8 cellular contexts compared by ENCODE assay signal in the genomic region with DNA sequence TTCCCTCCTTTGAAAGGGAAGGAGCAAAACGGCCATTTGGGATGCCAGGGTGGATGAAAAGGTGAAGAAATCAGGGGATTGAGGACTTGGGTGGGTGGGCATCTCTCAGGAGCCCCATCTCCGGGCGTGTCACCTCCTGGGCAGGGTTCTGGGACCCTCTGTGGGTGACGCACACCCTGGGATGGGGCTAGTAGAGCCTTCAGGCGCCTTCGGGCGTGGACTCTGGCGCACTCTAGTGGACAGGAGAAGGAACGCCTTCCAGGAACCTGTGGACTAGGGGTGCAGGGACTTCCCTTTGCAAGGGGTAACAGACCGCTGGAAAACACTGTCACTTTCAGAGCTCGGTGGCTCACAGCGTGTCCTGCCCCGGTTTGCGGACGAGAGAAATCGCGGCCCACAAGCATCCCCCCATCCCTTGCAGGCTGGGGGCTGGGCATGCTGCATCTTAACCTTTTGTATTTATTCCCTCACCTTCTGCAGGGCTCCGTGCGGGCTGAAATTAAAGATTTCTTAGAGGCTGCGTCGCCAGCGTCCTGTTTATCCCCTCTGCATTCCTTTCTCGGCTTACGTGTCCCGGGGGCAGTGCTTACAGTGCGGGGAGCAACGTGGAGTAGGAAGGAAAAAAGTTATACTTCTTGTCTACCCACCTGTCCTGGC. TPM values are rescaled to one million over a fixed set of nuclear protein-coding genes. Genes with fewer than 3 reads are reported as not detected.
DNase-seq lines count a peak whose midpoint lies in the region; ATAC-seq and TF ChIP-seq lines count a peak whose summit lies in the region.

No MANE protein-coding gene starts in this region.

- no peaks in the 10 kb centered on the region for H3K4me1 ChIP-seq in GM23248 (ENCODE audit: insufficient read depth)

- H3K79me2 ChIP-seq in GM23248 (ENCODE audit: insufficient read depth) = no peaks in the 10 kb centered on the region

- CTCF ChIA-PET in AG04450 (lab: Charles Lee) = interaction anchor here (0.6 to 1.9 kb wide), 9 partner anchors 20 to 212 kb away, joined by 3 to 27 read pairs (median 4); no protein-coding TSS in a partner anchor
- CTCF ChIA-PET in activated B cell treated with CpG ODN at 0.5 μM for 24 hours (lab: Charles Lee) = interaction anchor here (0.5 to 3.6 kb wide), 11 partner anchors 17 to 213 kb away, joined by 3 to 32 read pairs (median 4); no protein-coding TSS in a partner anchor

- H3F3A ChIP-seq in GM23248 (ENCODE audit: insufficient read depth) = no peaks in the 10 kb centered on the region

- peak overlapping the region; percentile 73 for H2AFZ ChIP-seq in GM23248

- no peaks in the 10 kb centered on the region for H3K9me3 Mint-ChIP-seq in activated B cell treated with CpG ODN at 0.5 μM for 24 hours

- H3K27ac Mint-ChIP-seq in activated B cell treated with CpG ODN at 0.5 μM for 24 hours = no peak overlapping the region

- H3K4me2 ChIP-seq in GM23248 (ENCODE audit: unreplicated experiment) = peak overlapping the region; percentile 43

- H3K4me3 Mint-ChIP-seq in activated B cell treated with CpG ODN at 0.5 μM for 24 hours = peak overlapping the region; percentile 12

- no peak overlapping the region for H3K4me3 ChIP-seq in AG04450 (ENCODE audit: low read depth, low read length)
- no peak overlapping the region for H3K4me3 ChIP-seq in GM23248
- no peak overlapping the region for H3K4me3 ChIP-seq in cardiac fibroblast (replicated peaks in 1 of 2; ENCODE audit: low read depth in 2 of 2, low read length in 2 of 2)
- H3K4me3 ChIP-seq in kidney epithelial cell (ENCODE audit: low read depth, low read length) = no peak overlapping the region

- H3K27me3 Mint-ChIP-seq in activated B cell treated with CpG ODN at 0.5 μM for 24 hours = no peaks in the 10 kb centered on the region

- 2 to 3% methylated on average over 27 of the region's 27 CpGs for WGBS in GM23248 (ENCODE audit: low coverage in 1 of 2, low lambda C conversion rate in 2 of 2, missing lambda C conversion rate in 2 of 2), 2 experiments

- H3K9ac ChIP-seq in GM23248 = no peak overlapping the region

- no peaks in the 10 kb centered on the region for H3K9me2 ChIP-seq in GM23248 (ENCODE audit: insufficient read depth)

- H3K36me3 ChIP-seq in GM23248 (ENCODE audit: low read depth) = no peaks in the 10 kb centered on the region
- H3K36me3 ChIP-seq in kidney epithelial cell (ENCODE audit: control insufficient read depth, insufficient read depth, low read length) = no peaks in the 10 kb centered on the region

- no peak overlapping the region for H3K27ac ChIP-seq in AG04450 (ENCODE audit: low read depth, low read length)
- H3K27ac ChIP-seq in GM23248 = no peak overlapping the region

- H3K27me3 ChIP-seq in AG04450 (ENCODE audit: control insufficient read depth, insufficient read depth, low read length) = no peaks in the 10 kb centered on the region
- no peaks in the 10 kb centered on the region for H3K27me3 ChIP-seq in GM23248 (replicated peaks; ENCODE audit: insufficient read depth)
- H3K27me3 ChIP-seq in kidney epithelial cell (ENCODE audit: control insufficient read depth, insufficient read depth, low read length) = no peaks in the 10 kb centered on the region

- TF ChIP-seq CTCF in AG04450 (IDR thresholded peaks at IDR 0.05; ENCODE audit: low read depth, low read length) = peak; percentile 95
- peak; percentile 85 for TF ChIP-seq CTCF in activated B cell treated with CpG ODN at 0.5 μM for 24 hours (IDR thresholded peaks at IDR 0.05)
- peak; percentile 98 for TF ChIP-seq CTCF in cardiac fibroblast (IDR thresholded peaks at IDR 0.05; ENCODE audit: low read depth, low read length)
- peak; percentile 97 for TF ChIP-seq CTCF in kidney epithelial cell (IDR thresholded peaks at IDR 0.05; ENCODE audit: insufficient read depth, low read length, poor library complexity, severe bottlenecking)

- ATAC-seq in activated B cell treated with CpG ODN at 0.5 μM for 24 hours (ENCODE audit: low read depth) (peak; percentile 96), HG03095 (IDR thresholded peaks at IDR 0.05; ENCODE audit: unreplicated experiment) (no peak)

- no peaks in the 10 kb centered on the region for H4K20me1 ChIP-seq in GM23248 (ENCODE audit: insufficient read depth)

- peaks cover 24% of the 10 kb centered on the region for H3K4me1 Mint-ChIP-seq in activated B cell treated with CpG ODN at 0.5 μM for 24 hours

- POLR2A ChIA-PET in AG04450 (lab: Yijun Ruan, JAX) = no interaction called here
- POLR2A ChIA-PET in activated B cell treated with CpG ODN at 0.5 μM for 24 hours (lab: Charles Lee) = interaction anchor here (1.1 kb wide), 1 partner anchor 16 kb away, joined by 3 read pairs; no protein-coding TSS in a partner anchor

- H3K9me3 ChIP-seq in AG04450 (ENCODE audit: control insufficient read depth, insufficient read depth, low read length) (no peaks in the 10 kb centered on the region; the same call in none of the 2 replicates), GM23248 (ENCODE audit: low read depth) (no peaks in the 10 kb centered on the region)

- intact Hi-C loops in activated B cell treated with CpG ODN at 0.5 μM for 24 hours (cut with micrococcal nuclease) = loop anchor here (1.0 kb wide), 6 partner anchors 17 to 276 kb away; no protein-coding TSS in a partner anchor

- H3K36me3 Mint-ChIP-seq in activated B cell treated with CpG ODN at 0.5 μM for 24 hours (ENCODE audit: low read depth) = no peaks in the 10 kb centered on the region

- in situ Hi-C loops in GM23248 (cut with MboI) = loop anchor here (10.0 kb wide), 1 partner anchor 209 kb away; no protein-coding TSS in a partner anchor

- DNase-seq in AG04450 (ENCODE audit: low read depth, low spot score) (peak; percentile 30), GM23248 (peak; percentile 74), NCI-H2107 treated with DMSO at 0.1 percent for 48 hours (lab: John Stamatoyannopoulos, UW; ENCODE audit: unreplicated experiment) (peak; percentile 45), activated B cell treated with CpG ODN at 0.5 μM for 24 hours (peak; percentile 56), cardiac fibroblast (ENCODE audit: low read depth in 2 of 2) (peak; percentile 63 to 67), kidney epithelial cell (ENCODE audit: low read depth) (no peak)
- peak; percentile 51 to 53 (median 52) for DNase-seq in stimulated activated CD4-positive, alpha-beta T cell treated with anti-CD3 and anti-CD28 coated beads, TNF-alpha, amount 100 ng/mL, for 1 hour (ENCODE audit: low read depth in 3 of 3, low spot score in 1 of 3)

RNA-seq across cellular contexts. Expression of a gene that starts 15.2 kb away (rescaled TPM):
- polyA plus RNA-seq in AG04450 (2011; rRNA removed) = not detected in 2 replicates
- not detected in 2 replicates for polyA minus RNA-seq in AG04450 (2011; rRNA and poly(A)+ RNA removed)
- not detected in 2 replicates for total RNA-seq in GM23248 (2014; rRNA removed; shearing (Covaris generic))
- not detected in 2 replicates for polyA plus RNA-seq in GM23248 (2016; fragmentation: Nextera tagmentation; extraction: Ambion mirVana)
- total RNA-seq in activated B cell treated with CpG ODN at 0.5 μM for 24 hours = 27.3 and 29.7 TPM in 2 replicates
- not detected in 2 replicates for total RNA-seq in kidney epithelial cell

RNA-seq across cellular contexts. Expression of a gene that starts 22.4 kb away (rescaled TPM):
- 27.1 and 40.3 TPM in 2 replicates for polyA plus RNA-seq in AG04450 (2011; rRNA removed)
- 24.5 and 37.8 TPM in 2 replicates for polyA minus RNA-seq in AG04450 (2011; rRNA and poly(A)+ RNA removed)
- total RNA-seq in GM23248 (2014; rRNA removed; shearing (Covaris generic)) = 73.0 and 76.5 TPM in 2 replicates
- 84.8 and 91.3 TPM in 2 replicates for polyA plus RNA-seq in GM23248 (2016; fragmentation: Nextera tagmentation; extraction: Ambion mirVana)
- total RNA-seq in activated B cell treated with CpG ODN at 0.5 μM for 24 hours = 61.1 and 64.8 TPM in 2 replicates
- 57.0 and 91.7 TPM in 2 replicates for total RNA-seq in kidney epithelial cell

RNA-seq across cellular contexts. Expression of a gene that starts 27.5 kb away (rescaled TPM):
- polyA plus RNA-seq in AG04450 (2011; rRNA removed) = not detected in 2 replicates
- polyA minus RNA-seq in AG04450 (2011; rRNA and poly(A)+ RNA removed) = not detected in 2 replicates
- not detected in 2 replicates for total RNA-seq in GM23248 (2014; rRNA removed; shearing (Covaris generic))
- polyA plus RNA-seq in GM23248 (2016; fragmentation: Nextera tagmentation; extraction: Ambion mirVana) = not detected in 2 replicates
- total RNA-seq in activated B cell treated with CpG ODN at 0.5 μM for 24 hours = 0.80 and 1.3 TPM in 2 replicates
- 1.5 and 2.3 TPM in 2 replicates for total RNA-seq in kidney epithelial cell

Comparison
In these comparisons a context has a peak if more than half of its experiments do, and no peak if none do; other contexts are left out.
1. RNA of a gene that starts 15.2 kb away (total RNA-seq): 27.3 to 29.7 TPM in activated B cell treated with CpG ODN at 0.5 μM for 24 hours; not detected in GM23248 and not detected in kidney epithelial cell; every median in the first group is over 10 times any median in the second.
2. Peak in every context shown above with its lines, with median percentiles within 50 percentile points of each other: CTCF ChIP-seq.